Comparison of ENCODE assay signal across 11 cellular contexts in genomic region chr20:53706008-53706481, GRCh38.
A peak's percentile ranks its signal among the peaks of the same experiment; 100 is the strongest.
DNase-seq lines count a peak whose midpoint lies in the region; ATAC-seq and TF ChIP-seq lines count a peak whose summit lies in the region.
"Had no signal": no experiment of that assay in that cellular context is flagged by ENCODE, and none has a peak within 500 bp of the region (broad histone marks: within the 10 kb centered on the region; RNA-seq: fewer than 3 reads in every experiment).

No MANE protein-coding gene starts in this region.

- peaks cover 27% of the 10 kb centered on the region for H3K4me1 ChIP-seq in lower lobe of right lung

- no peaks in the 10 kb centered on the region for H3K9me3 ChIP-seq in lower lobe of right lung
- H3K9me3 ChIP-seq: heart right ventricle, pancreas had no signal

- no peak for ATAC-seq in lower lobe of right lung
- ATAC-seq: pancreas had no signal

- intact Hi-C loops in lower lobe of right lung (cut with DNase I), result no loop called here

- H3K36me3 ChIP-seq in lower lobe of right lung, result no peaks in the 10 kb centered on the region
- H3K36me3 ChIP-seq: heart right ventricle, pancreas had no signal

- no peaks in the 10 kb centered on the region for H3K27me3 ChIP-seq in lower lobe of right lung (ENCODE audit: low read depth)
- H3K27me3 ChIP-seq: heart right ventricle, pancreas had no signal

- H3K27ac ChIP-seq in lower lobe of right lung, result peak overlapping the region; percentile 50
- H3K27ac ChIP-seq in coronary artery, result no peak overlapping the region
- H3K27ac ChIP-seq: pancreas had no signal

- H3K4me3 ChIP-seq in lower lobe of right lung, result no peak overlapping the region
- H3K4me3 ChIP-seq in coronary artery, result no peak overlapping the region
- H3K4me3 ChIP-seq: heart right ventricle, pancreas had no signal

- peaks cover 55% of the 10 kb centered on the region for H3K4me1 Mint-ChIP-seq in activated naive CD8-positive, alpha-beta T cell treated with anti-CD3 and anti-CD28 coated beads for 36 hours

- H3K36me3 Mint-ChIP-seq in activated naive CD8-positive, alpha-beta T cell treated with anti-CD3 and anti-CD28 coated beads for 36 hours, result peaks cover 1% of the 10 kb centered on the region

- H3K27ac Mint-ChIP-seq in activated naive CD8-positive, alpha-beta T cell treated with anti-CD3 and anti-CD28 coated beads for 36 hours, result peak overlapping the region; percentile 97

- H3K9me3 Mint-ChIP-seq in activated naive CD8-positive, alpha-beta T cell treated with anti-CD3 and anti-CD28 coated beads for 36 hours, result peaks cover 1% of the 10 kb centered on the region

- H3K4me3 Mint-ChIP-seq in activated naive CD8-positive, alpha-beta T cell treated with anti-CD3 and anti-CD28 coated beads for 36 hours, result peak overlapping the region; percentile 47

- DNase-seq in AG08395 (ENCODE audit: low spot score) (peak; percentile 43), HCEC 1CT (peak; percentile 26), lower lobe of right lung (no peak), activated gamma-delta T cell (lab: John Stamatoyannopoulos, UW) (no peak), inferior parietal cortex (ENCODE audit: extremely low spot score) (no peak), coronary artery (ENCODE audit: low spot score) (no peak), NCI-H1105 treated with DMSO at 0.1 percent for 48 hours (lab: John Stamatoyannopoulos, UW) (no peak)
- DNase-seq in activated naive CD8-positive, alpha-beta T cell treated with anti-CD3 and anti-CD28 coated beads for 36 hours, result no peak
- DNase-seq: heart right ventricle, NCI-H226, pancreas had no signal

- TF ChIP-seq CTCF in lower lobe of right lung (IDR thresholded peaks at IDR 0.05) (no peak), coronary artery (IDR thresholded peaks at IDR 0.05) (no peak)

- no peaks in the 10 kb centered on the region for H3K27me3 Mint-ChIP-seq in activated naive CD8-positive, alpha-beta T cell treated with anti-CD3 and anti-CD28 coated beads for 36 hours

Comparison
In these comparisons a context has a peak if more than half of its experiments do, and no peak if none do; other contexts are left out.
1. DNase-seq: peak in AG08395 (single experiment) and HCEC 1CT (single experiment); none in activated naive CD8-positive, alpha-beta T cell treated with anti-CD3 and anti-CD28 coated beads for 36 hours (single experiment), lower lobe of right lung (single experiment), activated gamma-delta T cell (single experiment), inferior parietal cortex (single experiment), coronary artery (single experiment) and NCI-H1105 treated with DMSO at 0.1 percent for 48 hours (single experiment).